9 cellular contexts compared by ENCODE assay signal in genomic region chr12:10214877-10215267, GRCh38. TPM values are rescaled to one million over a fixed set of nuclear protein-coding genes. Genes with fewer than 3 reads are reported as not detected.
A peak's percentile ranks its signal among the peaks of the same experiment; 100 is the strongest.
DNase-seq lines count a peak whose midpoint lies in the region; ATAC-seq and TF ChIP-seq lines count a peak whose summit lies in the region.
"Had no signal": no experiment of that assay in that cellular context is flagged by ENCODE, and none has a peak within 500 bp of the region (broad histone marks: within the 10 kb centered on the region; RNA-seq: fewer than 3 reads in every experiment).

No MANE protein-coding gene starts in this region.

- H3K4me3 ChIP-seq in BJ (ENCODE audit: low read depth, low read length) (peak overlapping the region; percentile 98), NT2/D1 (ENCODE audit: insufficient read length, low read depth) (peak overlapping the region; percentile 75), endodermal cell (ENCODE audit: low read length) (peak overlapping the region; percentile 95)

- WGBS in endodermal cell (ENCODE audit: insufficient coverage in 1 of 2, insufficient read length in 1 of 2), 2 experiments, result 91 to 100% methylated on average over 1 to 3 of the region's 3 CpGs

- peaks cover 10% of the 10 kb centered on the region for H3K36me3 ChIP-seq in BJ (ENCODE audit: control insufficient read depth, insufficient read depth, low read length)
- peaks cover 37% of the 10 kb centered on the region for H3K36me3 ChIP-seq in NT2/D1 (ENCODE audit: insufficient read depth, insufficient read length, low read length)
- H3K36me3 ChIP-seq in endodermal cell (ENCODE audit: control insufficient read depth, insufficient read depth, low read length), result peaks cover 33% of the 10 kb centered on the region

- TF ChIP-seq CTCF in BJ (IDR thresholded peaks at IDR 0.05; ENCODE audit: insufficient read depth, low read depth, low read length) (no peak), endodermal cell (conservative IDR thresholded peaks at IDR 0.05) (no peak), nephron (IDR thresholded peaks at IDR 0.05; ENCODE audit: unreplicated experiment in 3 of 3) (no peak)

- H3K9me3 Mint-ChIP-seq in endodermal cell, result no peaks in the 10 kb centered on the region
- H3K9me3 Mint-ChIP-seq in nephron, result no peaks in the 10 kb centered on the region

- H3K9ac ChIP-seq in NT2/D1 (ENCODE audit: insufficient read length, low read depth) (no peak overlapping the region), endodermal cell (ENCODE audit: extremely low read depth, low read length, poor library complexity, severe bottlenecking) (peak overlapping the region; percentile 95)

- H3K4me3 Mint-ChIP-seq in endodermal cell (peak overlapping the region; percentile 90), nephron (peak overlapping the region; percentile 96 to 97 (median 97))

- peaks cover 40% of the 10 kb centered on the region for H3K36me3 Mint-ChIP-seq in endodermal cell (ENCODE audit: low read depth)
- peaks cover 7% of the 10 kb centered on the region for H3K36me3 Mint-ChIP-seq in nephron (ENCODE audit: low read depth)

- ATAC-seq in GM19452 (IDR thresholded peaks at IDR 0.05; ENCODE audit: unreplicated experiment) (no peak), HG02884 (IDR thresholded peaks at IDR 0.05; ENCODE audit: unreplicated experiment) (no peak)

- DNase-seq in BJ (ENCODE audit: low read depth), result no peak
- DNase-seq in NT2/D1 (ENCODE audit: low read depth, low spot score), result no peak
- DNase-seq in endodermal cell, result no peak
- DNase-seq in Kasumi-1 (lab: John Stamatoyannopoulos, UW), result no peak
- no peak for DNase-seq in UCSD-AML1 (lab: John Stamatoyannopoulos, UW; ENCODE audit: unreplicated experiment)

- no peak overlapping the region for H3K27ac ChIP-seq in endodermal cell (ENCODE audit: low read depth, low read length)

- H3K9me3 ChIP-seq in NT2/D1 (ENCODE audit: insufficient read depth, low read length) (no peaks in the 10 kb centered on the region), endodermal cell (ENCODE audit: control insufficient read depth, low read length) (peaks cover 11% of the 10 kb centered on the region)

- CTCF ChIA-PET in BJ (lab: Yijun Ruan, JAX), result interaction anchor here (1.2 to 3.0 kb wide), 4 partner anchors 8 to 62 kb away, joined by 4 to 17 read pairs (median 5); no protein-coding TSS in a partner anchor

- H3K4me1 ChIP-seq in NT2/D1 (ENCODE audit: insufficient read depth, insufficient read length), result no peaks in the 10 kb centered on the region
- H3K4me1 ChIP-seq in endodermal cell (ENCODE audit: control insufficient read depth, insufficient read depth, low read length), result no peaks in the 10 kb centered on the region

- H3K27me3 ChIP-seq in BJ (ENCODE audit: control insufficient read depth, insufficient read depth, low read length) (no peaks in the 10 kb centered on the region), NT2/D1 (ENCODE audit: insufficient read depth, insufficient read length) (no peaks in the 10 kb centered on the region), endodermal cell (ENCODE audit: control insufficient read depth, insufficient read depth, low read length, poor library complexity, severe bottlenecking) (no peaks in the 10 kb centered on the region)

- POLR2A ChIA-PET in BJ (lab: Charles Lee), result no interaction called here

- H3K4me1 Mint-ChIP-seq in endodermal cell (peaks cover 21% of the 10 kb centered on the region), nephron (peaks cover 24% of the 10 kb centered on the region)

- peak overlapping the region; percentile 99 for H3K27ac Mint-ChIP-seq in endodermal cell
- H3K27ac Mint-ChIP-seq in nephron, result peak overlapping the region; percentile 98 to 99 (median 98)

- H3K27me3 Mint-ChIP-seq in endodermal cell (ENCODE audit: insufficient read depth) (no peaks in the 10 kb centered on the region), nephron (ENCODE audit: low read depth) (no peaks in the 10 kb centered on the region)

RNA-seq across cellular contexts. Expression of gene GABARAPL1, which starts 2.2 kb away (rescaled TPM):
- polyA plus RNA-seq in BJ (2011; rRNA removed), result 192 and 275 TPM in 2 replicates
- polyA minus RNA-seq in BJ (2011; rRNA and poly(A)+ RNA removed), result 88.9 and 118 TPM in 2 replicates
- 100 to 1,000 TPM; 135 to 191 TPM for total RNA-seq in endodermal cell
- polyA plus RNA-seq in endodermal cell (2013, experiment 1 of 2), result 61.9 TPM
- polyA plus RNA-seq in endodermal cell (2013, experiment 2 of 2), result 71.4 TPM

RNA-seq across cellular contexts. Expression of gene TMEM52B, which starts 36.0 kb away (rescaled TPM):
- 0.85 and 1.4 TPM in 2 replicates for polyA plus RNA-seq in BJ (2011; rRNA removed)
- polyA minus RNA-seq in BJ (2011; rRNA and poly(A)+ RNA removed), result 0.62 and 3.4 TPM in 2 replicates
- total RNA-seq in endodermal cell, result not detected
- polyA plus RNA-seq in endodermal cell (2013, experiment 1 of 2), result not detected
- polyA plus RNA-seq in endodermal cell (2013, experiment 2 of 2), result not detected
- total RNA-seq: pulmonary artery endothelial cell had no signal

RNA-seq across cellular contexts. Expression of gene OLR1, which starts 42.9 kb away (rescaled TPM):
- 6.9 and 9.1 TPM in 2 replicates for polyA plus RNA-seq in BJ (2011; rRNA removed)
- polyA minus RNA-seq in BJ (2011; rRNA and poly(A)+ RNA removed), result 3.1 and 4.4 TPM in 2 replicates
- under 1 TPM in 1 of 2 donors, not detected in 1; 0.22 TPM for total RNA-seq in endodermal cell
- 0.11 TPM for polyA plus RNA-seq in endodermal cell (2013, experiment 1 of 2)
- 0.58 TPM for polyA plus RNA-seq in endodermal cell (2013, experiment 2 of 2)
- total RNA-seq: pulmonary artery endothelial cell had no signal
